In the genomic region with DNA sequence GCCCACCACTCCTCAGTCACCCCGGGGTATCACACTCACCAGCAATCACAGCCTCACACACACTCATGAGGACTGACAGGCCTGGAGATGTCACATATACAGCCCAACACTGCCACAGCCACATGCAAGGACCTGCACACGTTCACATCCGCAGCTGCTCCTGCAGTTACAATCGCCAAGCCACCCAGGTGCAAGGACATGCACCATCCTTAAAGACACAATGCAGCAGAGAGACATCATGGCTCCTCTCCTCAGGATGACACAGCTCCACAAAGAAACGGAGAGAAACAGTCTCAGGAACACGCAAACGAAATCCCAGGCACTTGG, we compare ENCODE assay signal across 12 cellular contexts. TPM values are rescaled to one million over a fixed set of nuclear protein-coding genes. Genes with fewer than 3 reads are reported as not detected.
DNase-seq lines count a peak whose midpoint lies in the region; ATAC-seq, FAIRE-seq and TF ChIP-seq lines count a peak whose summit lies in the region.
"Had no signal": no experiment of that assay in that cellular context is flagged by ENCODE, and none has a peak within 500 bp of the region (broad histone marks: within the 10 kb centered on the region; RNA-seq: fewer than 3 reads in every experiment).

No MANE protein-coding gene starts in this region.

- no peak for TF ChIP-seq EP300 in A549 (IDR thresholded peaks at IDR 0.05)

- H4K20me1 ChIP-seq in keratinocyte (ENCODE audit: control insufficient read depth, extremely low read depth, insufficient read depth, low read length), result no peaks in the 10 kb centered on the region

- POLR2A ChIA-PET in A549 (lab: Yijun Ruan, JAX), result no interaction called here

- peak overlapping the region; percentile 69 for H3K4me3 ChIP-seq in A549
- 0 out of 2 replicates have a peak overlapping the region, but pooled peaks have one; percentile 1 for H3K4me3 ChIP-seq in H7 (ENCODE audit: insufficient read depth, low read depth, low read length)
- H3K4me3 ChIP-seq in keratinocyte (ENCODE audit: control insufficient read depth in 2 of 3, extremely low read depth in 1 of 3, insufficient read depth in 2 of 3, low read depth in 1 of 3, low read length in 3 of 3), result peak overlapping the region in 2 of 3 experiments; percentile 46 to 61

- no peaks in the 10 kb centered on the region for H3K9me3 Mint-ChIP-seq in HFFc6

- no peaks in the 10 kb centered on the region for H3K9me1 ChIP-seq in keratinocyte (ENCODE audit: control insufficient read depth, extremely low read depth, insufficient read depth, low read length)

- dilution Hi-C loops in keratinocyte (cut with MboI; ENCODE audit: extremely low pct_ligation_motif_present, low sequenced_read_pairs), result no loop called here

- H3K27me3 ChIP-seq in H7 (ENCODE audit: control insufficient read depth, insufficient read depth, low read length), result peaks cover 55% of the 10 kb centered on the region
- peaks cover 10% of the 10 kb centered on the region for H3K27me3 ChIP-seq in keratinocyte (ENCODE audit: control insufficient read depth, extremely low read depth, insufficient read depth, low read length)

- H3K27ac Mint-ChIP-seq in HFFc6, result no peak overlapping the region

- H3K9ac ChIP-seq in keratinocyte (ENCODE audit: control insufficient read depth, extremely low read depth, insufficient read depth, low read length), result no peak overlapping the region

- DNase-seq in A549 (ENCODE audit: low read depth in 1 of 2, low spot score in 1 of 2), result peak; percentile 13 to 15
- DNase-seq in H7, result no peak
- DNase-seq in keratinocyte (ENCODE audit: low read depth, low spot score), result no peak
- DNase-seq in putamen (ENCODE audit: low spot score), result no peak
- DNase-seq in HFFc6, result no peak
- DNase-seq: DMS153, spleen had no signal

- H3K9me3 ChIP-seq in A549, result no peaks in the 10 kb centered on the region
- no peaks in the 10 kb centered on the region for H3K9me3 ChIP-seq in keratinocyte (ENCODE audit: control insufficient read depth, low read depth, low read length)
- H3K9me3 ChIP-seq: spleen, suprapubic skin had no signal

- H3K4me2 ChIP-seq in A549 (peak overlapping the region; percentile 93), keratinocyte (ENCODE audit: control insufficient read depth, extremely low read depth, insufficient read depth, low read depth, low read length) (peak overlapping the region; percentile 72)

- peak overlapping the region in 1 of 2 experiments; percentile 86; a peak in 2 of 6 replicates for H3K27ac ChIP-seq in A549
- 0 out of 2 replicates have a peak overlapping the region, but pooled peaks have one; percentile 26 for H3K27ac ChIP-seq in VCaP
- no peak overlapping the region for H3K27ac ChIP-seq in keratinocyte (ENCODE audit: control insufficient read depth, insufficient read depth, low read length)
- H3K27ac ChIP-seq: spleen, suprapubic skin had no signal

- TF ChIP-seq CTCF in A549 (IDR thresholded peaks at IDR 0.05), result no peak
- no peak for TF ChIP-seq CTCF in VCaP (conservative IDR thresholded peaks at IDR 0.05)
- TF ChIP-seq CTCF in keratinocyte (optimal IDR thresholded peaks at IDR 0.05 in 1 of 3, IDR thresholded peaks at IDR 0.05 in 1 of 3, conservative IDR thresholded peaks at IDR 0.05 in 1 of 3; ENCODE audit: extremely low read depth in 1 of 3, insufficient read depth in 2 of 3, low read length in 3 of 3), result no peak
- TF ChIP-seq CTCF in HFFc6 (IDR thresholded peaks at IDR 0.05), result no peak

- H3K36me3 ChIP-seq in H7 (replicated peaks; ENCODE audit: control insufficient read depth, insufficient read depth, low read length) (no peaks in the 10 kb centered on the region), keratinocyte (ENCODE audit: control insufficient read depth in 2 of 2, extremely low read depth in 1 of 2, insufficient read depth in 2 of 2, low read length in 2 of 2) (no peaks in the 10 kb centered on the region)
- H3K36me3 ChIP-seq: spleen, suprapubic skin had no signal

- no peak for TF ChIP-seq POLR2A in A549 (IDR thresholded peaks at IDR 0.05; ENCODE audit: low read length)

- ATAC-seq in A549, result peak; percentile 44 to 60; a peak in 5 of 6 replicates
- no peak for ATAC-seq in HG03378 (IDR thresholded peaks at IDR 0.05; ENCODE audit: unreplicated experiment)
- no peak for ATAC-seq in HG03025 (IDR thresholded peaks at IDR 0.05; ENCODE audit: low FRiP score, unreplicated experiment)
- ATAC-seq: left lobe of liver had no signal

- CTCF ChIA-PET in A549 (lab: Yijun Ruan, JAX), result interaction anchor here (0.6 to 1.1 kb wide), 5 partner anchors 9 to 916 kb away, joined by 3 to 4 read pairs (median 3); no protein-coding TSS in a partner anchor

- 24% methylated on average over 4 of the region's 7 CpGs for WGBS in A549 (ENCODE audit: missing lambda C conversion rate)

- peaks cover 31% of the 10 kb centered on the region for H3K27me3 Mint-ChIP-seq in HFFc6 (ENCODE audit: insufficient read depth)

- no peak for TF ChIP-seq RAD21 in A549 (conservative IDR thresholded peaks at IDR 0.05 in 1 of 2, IDR thresholded peaks at IDR 0.05 in 1 of 2)

- H3K4me3 Mint-ChIP-seq in HFFc6, result no peak overlapping the region; the same call in 1 of the 2 replicates

- no peaks in the 10 kb centered on the region for H3K36me3 Mint-ChIP-seq in HFFc6 (ENCODE audit: low read depth)

- no peaks in the 10 kb centered on the region for H3K79me2 ChIP-seq in keratinocyte (ENCODE audit: control insufficient read depth, insufficient read depth, low read length)

- H3K4me1 ChIP-seq in A549 (peaks cover 5% of the 10 kb centered on the region; the same call in 1 of the 3 replicates), keratinocyte (ENCODE audit: control insufficient read depth, extremely low read depth, insufficient read depth, low read length) (no peaks in the 10 kb centered on the region)

- FAIRE-seq in A549 (lab: Jason Lieb, UNC), result peak; percentile 83
- FAIRE-seq in keratinocyte (lab: Jason Lieb, UNC), result no peak

- H2AFZ ChIP-seq in keratinocyte (ENCODE audit: control insufficient read depth, low read length), result no peak overlapping the region

- no peaks in the 10 kb centered on the region; the same call in 1 of the 2 replicates for H3K4me1 Mint-ChIP-seq in HFFc6 (ENCODE audit: low read depth)

RNA-seq across cellular contexts. Expression of gene PCSK1N, which starts 1.1 kb away (rescaled TPM):
- polyA plus RNA-seq in A549 (2011; rRNA removed), result 1.7 and 3.0 TPM in 2 replicates
- 19.1 and 28.3 TPM in 2 replicates for polyA plus RNA-seq in A549 (2012; cell fraction: cytosol; rRNA removed)
- polyA plus RNA-seq in A549 (2012; cell fraction: nucleus; rRNA removed), result 16.3 and 28.5 TPM in 2 replicates
- polyA plus RNA-seq in A549 (2017; fragmentation: RNase III; extraction: RNeasy Plus Mini Kit Qiagen cat#74134 plus additional on column Dnase treatment), result 15.9 to 22.9 TPM (median 21.2 TPM) in 3 replicates
- polyA minus RNA-seq in A549 (2011; rRNA and poly(A)+ RNA removed), result 0.83 and 1.5 TPM in 2 replicates
- 0.59 and 1.6 TPM in 2 replicates for total RNA-seq in H7 (2014; rRNA removed; shearing (Covaris generic))
- polyA plus RNA-seq in keratinocyte, result 0.54 to 1.6 TPM (median 1.4 TPM) in 3 replicates
- polyA plus RNA-seq in keratinocyte (2011; ENCODE audit: low read depth), result 0.60 TPM
- polyA plus RNA-seq in keratinocyte (2011; cell fraction: cytosol; rRNA removed), result 1.1 and 9.7 TPM in 2 replicates
- polyA plus RNA-seq in keratinocyte (2011; cell fraction: nucleus; rRNA removed), result 0.87 and 2.3 TPM in 2 replicates
- polyA plus RNA-seq in keratinocyte (2012; ENCODE audit: low replicate concordance), result 4.8 and 8.8 TPM in 2 replicates
- polyA minus RNA-seq in keratinocyte, result 0.23 to 0.82 TPM in 2 of 3 replicates, not detected in the other
- polyA minus RNA-seq in keratinocyte (2011; cell fraction: cytosol; rRNA and poly(A)+ RNA removed), result 19.6 TPM
- polyA minus RNA-seq in keratinocyte (2011; cell fraction: nucleus; rRNA and poly(A)+ RNA removed), result 2.6 and 3.5 TPM in 2 replicates
- total RNA-seq in HFFc6 (2021; fragmentation: NEBNext Ultra II Directional; extraction: Animal tissue kit (Norgen Biotek cat#: 25700)), result not detected

RNA-seq across cellular contexts. Expression of gene ERAS, which starts 8.0 kb away (rescaled TPM):
- 0.07 TPM in 1 of 2 replicates, not detected in the other for polyA plus RNA-seq in A549 (2011; rRNA removed)
- 0.10 and 0.11 TPM in 2 replicates for polyA plus RNA-seq in A549 (2012; cell fraction: cytosol; rRNA removed)
- polyA plus RNA-seq in A549 (2012; cell fraction: nucleus; rRNA removed), result 0.87 and 1.9 TPM in 2 replicates
- polyA plus RNA-seq in A549 (2017; fragmentation: RNase III; extraction: RNeasy Plus Mini Kit Qiagen cat#74134 plus additional on column Dnase treatment), result 0.06 to 0.07 TPM in 2 of 3 replicates, not detected in the other
- not detected in 2 replicates for polyA minus RNA-seq in A549 (2011; rRNA and poly(A)+ RNA removed)
- 0.21 TPM in 1 of 2 replicates, not detected in the other for total RNA-seq in H7 (2014; rRNA removed; shearing (Covaris generic))
- not detected in 3 replicates for polyA plus RNA-seq in keratinocyte
- polyA plus RNA-seq in keratinocyte (2011; ENCODE audit: low read depth), result not detected
- polyA plus RNA-seq in keratinocyte (2011; cell fraction: cytosol; rRNA removed), result not detected in 2 replicates
- polyA plus RNA-seq in keratinocyte (2011; cell fraction: nucleus; rRNA removed), result 0.25 TPM in 1 of 2 replicates, not detected in the other
- not detected in 2 replicates for polyA plus RNA-seq in keratinocyte (2012; ENCODE audit: low replicate concordance)
- polyA minus RNA-seq in keratinocyte, result not detected in 3 replicates
- not detected for polyA minus RNA-seq in keratinocyte (2011; cell fraction: cytosol; rRNA and poly(A)+ RNA removed)
- polyA minus RNA-seq in keratinocyte (2011; cell fraction: nucleus; rRNA and poly(A)+ RNA removed), result not detected in 2 replicates
- not detected for total RNA-seq in HFFc6 (2021; fragmentation: NEBNext Ultra II Directional; extraction: Animal tissue kit (Norgen Biotek cat#: 25700))
- total RNA-seq: left lobe of liver, suprapubic skin had no signal

RNA-seq across cellular contexts. Expression of gene HDAC6, which starts 32.5 kb away (rescaled TPM):
- polyA plus RNA-seq in A549 (2011; rRNA removed) (50.6 and 53.2 TPM in 2 replicates), A549 (2017; fragmentation: RNase III; extraction: RNeasy Plus Mini Kit Qiagen cat#74134 plus additional on column Dnase treatment) (38.9 to 52.4 TPM (median 52.1 TPM) in 3 replicates), keratinocyte (20.3 to 21.9 TPM (median 21.9 TPM) in 3 replicates)
- polyA plus RNA-seq in A549 (2012; cell fraction: cytosol; rRNA removed), result 25.6 and 31.0 TPM in 2 replicates
- 190 and 192 TPM in 2 replicates for polyA plus RNA-seq in A549 (2012; cell fraction: nucleus; rRNA removed)
- polyA minus RNA-seq in A549 (2011; rRNA and poly(A)+ RNA removed), result 59.2 and 78.7 TPM in 2 replicates
- total RNA-seq in H7 (2014; rRNA removed; shearing (Covaris generic)), result 52.4 and 54.8 TPM in 2 replicates
- polyA plus RNA-seq in keratinocyte (2011; ENCODE audit: low read depth), result 22.5 TPM
- polyA plus RNA-seq in keratinocyte (2011; cell fraction: cytosol; rRNA removed), result 9.2 and 9.9 TPM in 2 replicates
- polyA plus RNA-seq in keratinocyte (2011; cell fraction: nucleus; rRNA removed), result 78.6 and 91.5 TPM in 2 replicates
- polyA plus RNA-seq in keratinocyte (2012; ENCODE audit: low replicate concordance), result 18.5 and 20.0 TPM in 2 replicates
- 24.0 to 73.3 TPM (median 31.2 TPM) in 3 replicates for polyA minus RNA-seq in keratinocyte
- 15.7 TPM for polyA minus RNA-seq in keratinocyte (2011; cell fraction: cytosol; rRNA and poly(A)+ RNA removed)
- polyA minus RNA-seq in keratinocyte (2011; cell fraction: nucleus; rRNA and poly(A)+ RNA removed), result 17.9 and 22.2 TPM in 2 replicates
- total RNA-seq in HFFc6 (2021; fragmentation: NEBNext Ultra II Directional; extraction: Animal tissue kit (Norgen Biotek cat#: 25700)), result 10 to 100 TPM; 22.4 to 30.8 (median 27.1) TPM

RNA-seq across cellular contexts. Expression of gene GATA1, which starts 48.0 kb away (rescaled TPM):
- polyA plus RNA-seq in A549 (2011; rRNA removed) (not detected in 2 replicates), A549 (2017; fragmentation: RNase III; extraction: RNeasy Plus Mini Kit Qiagen cat#74134 plus additional on column Dnase treatment) (not detected in 3 replicates), keratinocyte (not detected in 3 replicates)
- not detected in 2 replicates for polyA plus RNA-seq in A549 (2012; cell fraction: cytosol; rRNA removed)
- not detected in 2 replicates for polyA plus RNA-seq in A549 (2012; cell fraction: nucleus; rRNA removed)
- polyA minus RNA-seq in A549 (2011; rRNA and poly(A)+ RNA removed), result not detected in 2 replicates
- not detected in 2 replicates for total RNA-seq in H7 (2014; rRNA removed; shearing (Covaris generic))
- polyA plus RNA-seq in keratinocyte (2011; ENCODE audit: low read depth), result not detected
- not detected in 2 replicates for polyA plus RNA-seq in keratinocyte (2011; cell fraction: cytosol; rRNA removed)
- not detected in 2 replicates for polyA plus RNA-seq in keratinocyte (2011; cell fraction: nucleus; rRNA removed)
- not detected in 2 replicates for polyA plus RNA-seq in keratinocyte (2012; ENCODE audit: low replicate concordance)
- polyA minus RNA-seq in keratinocyte, result not detected in 3 replicates
- polyA minus RNA-seq in keratinocyte (2011; cell fraction: cytosol; rRNA and poly(A)+ RNA removed), result not detected
- not detected in 2 replicates for polyA minus RNA-seq in keratinocyte (2011; cell fraction: nucleus; rRNA and poly(A)+ RNA removed)
- total RNA-seq in HFFc6 (2021; fragmentation: NEBNext Ultra II Directional; extraction: Animal tissue kit (Norgen Biotek cat#: 25700)), result not detected
- total RNA-seq: suprapubic skin had no signal

Comparison
In these comparisons a context has a peak if more than half of its experiments do, and no peak if none do; other contexts are left out.
1. ATAC-seq: peak in A549 (2 of 2); none in HG03378 (single experiment) and HG03025 (single experiment).
2. DNase-seq: peak in A549 (2 of 2); none in H7 (single experiment), keratinocyte (single experiment), putamen (single experiment) and HFFc6 (single experiment).
3. H3K4me3 ChIP-seq: peak in every context shown above with its lines; median percentile 69 in A549; 54 in keratinocyte; 1 in H7.